ENCODE assay signal across 8 cellular contexts in the genomic region with DNA sequence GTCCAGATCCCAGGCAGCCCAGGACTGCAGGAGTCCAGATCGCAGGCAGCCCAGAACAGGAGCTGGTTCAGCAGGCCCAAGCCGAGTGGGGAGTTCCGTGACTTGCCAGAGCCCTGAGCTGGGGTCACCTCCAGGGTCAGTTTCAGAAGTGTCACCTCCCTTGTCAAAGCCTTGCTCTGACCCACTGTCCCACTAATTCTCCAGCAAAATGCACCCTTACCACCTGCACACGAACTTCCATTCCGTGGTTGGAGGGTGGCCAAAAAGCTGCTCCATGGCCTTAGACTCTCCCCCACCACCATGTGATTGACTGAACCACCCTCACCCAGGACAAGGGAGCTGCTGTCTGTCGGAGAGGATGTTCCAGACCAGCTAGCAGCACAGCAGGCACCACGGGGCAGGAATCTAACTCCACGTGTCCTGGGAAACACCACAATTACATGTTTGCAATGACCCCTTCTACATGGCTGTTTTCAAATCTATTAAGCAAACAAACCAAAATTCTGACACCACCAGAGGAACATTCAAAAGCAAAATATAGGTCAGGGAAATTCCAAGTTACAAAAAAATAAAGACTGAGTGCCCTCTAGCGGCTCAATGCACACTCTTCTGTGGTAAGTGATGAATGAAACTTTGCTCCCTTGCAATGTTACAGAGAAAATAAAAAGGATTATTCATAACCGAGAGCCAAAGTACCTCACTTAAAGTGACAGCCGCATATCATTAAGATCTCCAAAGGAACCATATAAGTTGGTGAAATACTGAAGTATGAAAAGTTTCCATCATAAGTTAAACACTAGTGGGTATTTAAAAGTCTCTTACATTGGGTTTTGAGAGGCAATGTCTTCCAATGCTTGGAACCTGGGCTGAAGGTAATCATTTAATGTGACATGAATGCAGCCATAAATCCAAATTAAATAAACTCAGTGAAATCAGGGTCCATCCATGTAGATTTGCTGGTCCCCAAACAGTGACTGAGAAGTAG.
DNase-seq lines count a peak whose midpoint lies in the region; ATAC-seq and TF ChIP-seq lines count a peak whose summit lies in the region.

No MANE protein-coding gene starts in this region.

- H3K27ac ChIP-seq in neuronal stem cell (replicated peaks; ENCODE audit: low read length) = no peak overlapping the region

- no peak overlapping the region for H3K14ac ChIP-seq in neuronal stem cell (ENCODE audit: low read length)

- peak overlapping the region; percentile 80 for H3K23ac ChIP-seq in neuronal stem cell (ENCODE audit: low read depth, low read length, poor library complexity)

- no peaks in the 10 kb centered on the region for H3K9me3 Mint-ChIP-seq in activated CD8-positive, alpha-beta T cell treated with anti-CD3 and anti-CD28 coated beads for 36 hours

- no peak overlapping the region for H4K8ac ChIP-seq in neuronal stem cell (ENCODE audit: low read depth, low read length)

- H3K36me3 ChIP-seq in neuronal stem cell (replicated peaks in 1 of 2; ENCODE audit: control insufficient read depth in 2 of 2, insufficient read depth in 2 of 2, low read length in 2 of 2) = no peaks in the 10 kb centered on the region

- H3K27ac Mint-ChIP-seq in activated CD8-positive, alpha-beta T cell treated with anti-CD3 and anti-CD28 coated beads for 36 hours = no peak overlapping the region

- H2BK120ac ChIP-seq in neuronal stem cell (ENCODE audit: low read depth, low read length) = no peak overlapping the region

- POLR2A ChIA-PET in activated CD8-positive, alpha-beta T cell treated with anti-CD3 and anti-CD28 coated beads for 36 hours (lab: Charles Lee) = no interaction called here

- peak overlapping the region; percentile 9 for H3K9ac ChIP-seq in neuronal stem cell (ENCODE audit: low read depth, low read length, poor library complexity)

- no peak overlapping the region for H4K91ac ChIP-seq in neuronal stem cell (ENCODE audit: low read depth, low read length, poor library complexity)

- no peak overlapping the region for H3K4me2 ChIP-seq in neuronal stem cell (ENCODE audit: insufficient read depth, low read length, poor library complexity, severe bottlenecking)

- CTCF ChIA-PET in activated CD8-positive, alpha-beta T cell treated with anti-CD3 and anti-CD28 coated beads for 36 hours (lab: Charles Lee) = interaction anchor here (0.8 to 1.6 kb wide), 7 partner anchors 13 to 463 kb away, joined by 3 to 4 read pairs (median 3); no protein-coding TSS in a partner anchor

- DNase-seq in NCI-H82 (lab: John Stamatoyannopoulos, UW) (peak; percentile 35), NCI-H82 treated with DMSO at 0.1 percent for 48 hours (lab: John Stamatoyannopoulos, UW; ENCODE audit: unreplicated experiment) (no peak), LoVo (ENCODE audit: low spot score) (peak; percentile 25), fibroblast of the aortic adventitia (ENCODE audit: low read depth) (peak; percentile 71), neuronal stem cell (ENCODE audit: low spot score) (no peak)
- DNase-seq in activated CD8-positive, alpha-beta T cell treated with anti-CD3 and anti-CD28 coated beads for 36 hours = peak; percentile 56

- H2BK5ac ChIP-seq in neuronal stem cell (ENCODE audit: low read length) = no peak overlapping the region

- H2BK12ac ChIP-seq in neuronal stem cell (ENCODE audit: low read length) = no peak overlapping the region

- peak; percentile 71 for TF ChIP-seq CTCF in activated CD8-positive, alpha-beta T cell treated with anti-CD3 and anti-CD28 coated beads for 36 hours (IDR thresholded peaks at IDR 0.05)
- peak; percentile 74 for TF ChIP-seq CTCF in fibroblast of the aortic adventitia (IDR thresholded peaks at IDR 0.05; ENCODE audit: insufficient read depth, low read length)

- H3K27me3 Mint-ChIP-seq in activated CD8-positive, alpha-beta T cell treated with anti-CD3 and anti-CD28 coated beads for 36 hours = no peaks in the 10 kb centered on the region

- WGBS in neuronal stem cell (ENCODE audit: extremely low coverage in 2 of 2, insufficient read length in 2 of 2, insufficient replicate concordance in 1 of 2), 2 donors = no CpG with 5 or more reads among the region's 11 CpGs

- no peak overlapping the region for H3K4ac ChIP-seq in neuronal stem cell (ENCODE audit: low read length)

- no peak overlapping the region for H3K4me3 Mint-ChIP-seq in activated CD8-positive, alpha-beta T cell treated with anti-CD3 and anti-CD28 coated beads for 36 hours

- H2BK15ac ChIP-seq in neuronal stem cell (ENCODE audit: low read length) = no peak overlapping the region

- intact Hi-C loops in activated CD8-positive, alpha-beta T cell treated with anti-CD3 and anti-CD28 coated beads for 36 hours (cut with micrococcal nuclease) = no loop called here

- no peaks in the 10 kb centered on the region for H3K36me3 Mint-ChIP-seq in activated CD8-positive, alpha-beta T cell treated with anti-CD3 and anti-CD28 coated beads for 36 hours (ENCODE audit: low read depth)

- ATAC-seq in activated CD8-positive, alpha-beta T cell treated with anti-CD3 and anti-CD28 coated beads for 36 hours = peak; percentile 56
- ATAC-seq in HG02870 (IDR thresholded peaks at IDR 0.05; ENCODE audit: unreplicated experiment) (no peak), GM18861 (IDR thresholded peaks at IDR 0.05; ENCODE audit: unreplicated experiment) (no peak)

- peaks cover 7% of the 10 kb centered on the region for H3K4me1 Mint-ChIP-seq in activated CD8-positive, alpha-beta T cell treated with anti-CD3 and anti-CD28 coated beads for 36 hours (ENCODE audit: low read depth)

- H2AFZ ChIP-seq in neuronal stem cell (ENCODE audit: low read length) = no peak overlapping the region

- no peaks in the 10 kb centered on the region for H3K27me3 ChIP-seq in neuronal stem cell (ENCODE audit: control insufficient read depth in 3 of 3, insufficient read depth in 3 of 3, low read depth in 1 of 3, low read length in 3 of 3)

- peaks cover 10 to 16% of the 10 kb centered on the region in 2 donors for H3K4me1 ChIP-seq in neuronal stem cell (ENCODE audit: control insufficient read depth in 2 of 2, insufficient read depth in 1 of 2, low read depth in 1 of 2, low read length in 2 of 2)

- H3K4me3 ChIP-seq in fibroblast of the aortic adventitia (ENCODE audit: low read depth, low read length) (no peak overlapping the region), neuronal stem cell (ENCODE audit: low read length in 2 of 2) (no peak overlapping the region)

- H3K18ac ChIP-seq in neuronal stem cell (ENCODE audit: low read length) = peak overlapping the region; percentile 50

- H2AK5ac ChIP-seq in neuronal stem cell (ENCODE audit: low read depth, low read length) = peak overlapping the region; percentile 74

- H3K79me1 ChIP-seq in neuronal stem cell (ENCODE audit: low read depth, low read length) = peaks cover 3% of the 10 kb centered on the region

- no peaks in the 10 kb centered on the region for H3K9me3 ChIP-seq in neuronal stem cell (replicated peaks in 1 of 2; ENCODE audit: control insufficient read depth in 2 of 2, insufficient read depth in 1 of 2, low read depth in 1 of 2, low read length in 2 of 2)

Comparison
In these comparisons a context has a peak if more than half of its experiments do, and no peak if none do; other contexts are left out.
1. DNase-seq: peak in NCI-H82 (single experiment), LoVo (single experiment), activated CD8-positive, alpha-beta T cell treated with anti-CD3 and anti-CD28 coated beads for 36 hours (single experiment) and fibroblast of the aortic adventitia (single experiment); none in NCI-H82 treated with DMSO at 0.1 percent for 48 hours (single experiment) and neuronal stem cell (single experiment).